ENCODE assay signal across 22 cellular contexts in genomic region chr2:43367014-43367782, GRCh38.
"Had no signal": no experiment of that assay in that cellular context is flagged by ENCODE, and none has a peak within 500 bp of the region (broad histone marks: within the 10 kb centered on the region; RNA-seq: fewer than 3 reads in every experiment).

No MANE protein-coding gene starts in this region.

- H3K4me3 ChIP-seq: body of pancreas, tibial nerve, vagina had no signal

- H3K36me3 ChIP-seq: neutrophil, tibial nerve, vagina had no signal

- H3K27ac Mint-ChIP-seq: activated naive CD8-positive, alpha-beta T cell treated with anti-CD3 and anti-CD28 coated beads for 36 hours; natural killer cell had no signal

- H3K9me3 Mint-ChIP-seq: activated naive CD8-positive, alpha-beta T cell treated with anti-CD3 and anti-CD28 coated beads for 36 hours; natural killer cell had no signal

- H3K9me3 ChIP-seq: body of pancreas, neutrophil, tibial nerve, vagina had no signal

- FAIRE-seq: colon, endometrium, TTC549 had no signal

- H3K27me3 ChIP-seq: body of pancreas, neutrophil, tibial nerve, vagina had no signal

- H3K36me3 Mint-ChIP-seq: natural killer cell had no signal

- DNase-seq: activated CD4-positive, alpha-beta T cell treated with anti-CD3 and anti-CD28 coated beads, Interleukin-2, amount 50 U/mL, for 1 hour; activated CD4-positive, CD25-positive, alpha-beta regulatory T cell; activated CD8-positive, alpha-beta memory T cell treated with anti-CD3 and anti-CD28 coated beads for 24 hours; activated gamma-delta T cell treated with Interleukin-2 at 50 U/mL for 16 hours; activated naive CD8-positive, alpha-beta T cell treated with anti-CD3 and anti-CD28 coated beads for 36 hours; amygdala; body of pancreas; caudate nucleus; islet precursor cell; mammary epithelial cell; natural killer cell; posterior cingulate gyrus; stimulated activated CD4-positive, alpha-beta T cell treated with anti-CD3 and anti-CD28 coated beads, Interleukin-4, amount 100 ng/mL, for 1 hour; stimulated activated naive CD4-positive, alpha-beta T cell; substantia nigra had no signal

- H3K27ac ChIP-seq: body of pancreas, neutrophil, tibial nerve, vagina had no signal

- ATAC-seq: body of pancreas, left lobe of liver, natural killer cell had no signal

- H3K4me3 Mint-ChIP-seq: activated naive CD8-positive, alpha-beta T cell treated with anti-CD3 and anti-CD28 coated beads for 36 hours; natural killer cell had no signal

- H3K27me3 Mint-ChIP-seq: activated naive CD8-positive, alpha-beta T cell treated with anti-CD3 and anti-CD28 coated beads for 36 hours had no signal
